In the genomic region with DNA sequence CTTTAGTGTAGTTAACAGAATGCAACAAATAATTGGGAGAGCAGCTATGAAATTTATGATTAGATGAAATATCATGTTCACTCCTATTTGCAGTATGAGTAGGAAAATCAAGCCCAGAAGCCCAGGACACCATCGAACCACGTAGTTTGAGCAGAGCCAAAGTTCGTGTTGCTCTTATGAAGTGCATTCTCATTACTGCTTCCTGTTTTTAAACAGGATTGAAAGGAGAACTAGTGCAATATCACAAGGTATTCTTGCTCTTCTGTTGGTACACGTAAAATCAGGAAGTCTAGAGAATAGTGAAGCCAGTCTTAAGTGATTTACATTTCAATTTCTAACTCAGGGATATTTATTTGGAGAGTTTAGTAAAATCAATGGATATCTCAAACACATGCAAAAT, we compare ENCODE assay signal across 11 cellular contexts. TPM values are rescaled to one million over a fixed set of nuclear protein-coding genes. Genes with fewer than 3 reads are reported as not detected.
DNase-seq lines count a peak whose midpoint lies in the region; ATAC-seq and TF ChIP-seq lines count a peak whose summit lies in the region.
"Had no signal": no experiment of that assay in that cellular context is flagged by ENCODE, and none has a peak within 500 bp of the region (broad histone marks: within the 10 kb centered on the region; RNA-seq: fewer than 3 reads in every experiment).

No MANE protein-coding gene starts in this region.

- intact Hi-C loops in vagina (cut with DNase I): no loop called here
- intact Hi-C loops in ascending aorta (cut with DNase I): no loop called here
- intact Hi-C loops in esophagus squamous epithelium (cut with DNase I): no loop called here

- TF ChIP-seq CTCF in vagina (IDR thresholded peaks at IDR 0.05): no peak
- no peak for TF ChIP-seq CTCF in ascending aorta (IDR thresholded peaks at IDR 0.05)
- TF ChIP-seq CTCF in esophagus squamous epithelium (IDR thresholded peaks at IDR 0.05): no peak

- peaks cover 36 to 97% (median 78%) of the 10 kb centered on the region in 10 experiments for H3K4me1 ChIP-seq in BLaER1 treated with 17β-estradiol and CSF1 and Interleukin-3, amounts not matched to agents 10 nM and 100 nM
- no peaks in the 10 kb centered on the region for H3K4me1 ChIP-seq in vagina
- H3K4me1 ChIP-seq in ascending aorta: no peaks in the 10 kb centered on the region
- H3K4me1 ChIP-seq in esophagus squamous epithelium: no peaks in the 10 kb centered on the region

- WGBS in esophagus squamous epithelium, 2 donors: 54 to 59% methylated on average over 4 of the region's 4 CpGs

- peaks cover 0 to 8% (median 0%) of the 10 kb centered on the region in 11 experiments; a peak in 1 of 22 replicates for H3K9me3 ChIP-seq in BLaER1 treated with 17β-estradiol and CSF1 and Interleukin-3, amounts not matched to agents 10 nM and 100 nM (replicated peaks in 1 of 11)
- H3K9me3 ChIP-seq in vagina (no peaks in the 10 kb centered on the region), ascending aorta (no peaks in the 10 kb centered on the region), esophagus squamous epithelium (no peaks in the 10 kb centered on the region)

- DNase-seq in UCSD-AML1 (lab: John Stamatoyannopoulos, UW; ENCODE audit: unreplicated experiment): peak; percentile 10
- no peak for DNase-seq in NCI-H2196 (lab: John Stamatoyannopoulos, UW; ENCODE audit: unreplicated experiment)
- DNase-seq in vagina (ENCODE audit: extremely low spot score in 2 of 2): no peak
- DNase-seq in ascending aorta (ENCODE audit: low spot score in 2 of 2): no peak
- DNase-seq in esophagus squamous epithelium (lab: John Stamatoyannopoulos, UW): no peak
- DNase-seq: effector CD4-positive, alpha-beta T cell; T-helper 9 cell had no signal

- no peaks in the 10 kb centered on the region for H3K27me3 ChIP-seq in BLaER1 treated with 17β-estradiol and CSF1 and Interleukin-3, amounts not matched to agents 10 nM and 100 nM
- H3K27me3 ChIP-seq in vagina (no peaks in the 10 kb centered on the region), ascending aorta (no peaks in the 10 kb centered on the region), esophagus squamous epithelium (no peaks in the 10 kb centered on the region)

- peak overlapping the region in 7 of 11 experiments; percentile 25 to 71 (median 58); a peak in 13 of 22 replicates for H3K27ac ChIP-seq in BLaER1 treated with 17β-estradiol and CSF1 and Interleukin-3, amounts not matched to agents 10 nM and 100 nM
- no peak overlapping the region for H3K27ac ChIP-seq in vagina
- H3K27ac ChIP-seq in ascending aorta: no peak overlapping the region
- H3K27ac ChIP-seq in esophagus squamous epithelium: no peak overlapping the region
- H3K27ac ChIP-seq: KMS-11 had no signal

- H4K20me1 ChIP-seq in BLaER1 treated with 17β-estradiol and CSF1 and Interleukin-3, amounts not matched to agents 10 nM and 100 nM: peaks cover 0 to 23% (median 1%) of the 10 kb centered on the region in 11 experiments; a peak in 8 of 22 replicates

- ATAC-seq in GM19043 (IDR thresholded peaks at IDR 0.05; ENCODE audit: low read depth, unreplicated experiment) (peak; percentile 59), HG03095 (IDR thresholded peaks at IDR 0.05; ENCODE audit: unreplicated experiment) (peak; percentile 65)

- TF ChIP-seq POLR2A in vagina (IDR thresholded peaks at IDR 0.05) (no peak), esophagus squamous epithelium (IDR thresholded peaks at IDR 0.05) (peak in 1 of 4 donors; percentile 20)

- H3K4me2 ChIP-seq in BLaER1 treated with 17β-estradiol and CSF1 and Interleukin-3, amounts not matched to agents 10 nM and 100 nM: peak overlapping the region in 7 of 11 experiments; percentile 33 to 84 (median 70); a peak in 14 of 22 replicates
- H3K4me2 ChIP-seq: KMS-11 had no signal

- no peak overlapping the region; a peak in 1 of 20 replicates for H3K4me3 ChIP-seq in BLaER1 treated with 17β-estradiol and CSF1 and Interleukin-3, amounts not matched to agents 10 nM and 100 nM
- no peak overlapping the region for H3K4me3 ChIP-seq in vagina
- no peak overlapping the region for H3K4me3 ChIP-seq in ascending aorta
- no peak overlapping the region for H3K4me3 ChIP-seq in esophagus squamous epithelium

- H3K36me3 ChIP-seq in BLaER1 treated with 17β-estradiol and CSF1 and Interleukin-3, amounts not matched to agents 10 nM and 100 nM: peaks cover 0 to 16% (median 4%) of the 10 kb centered on the region in 11 experiments; a peak in 11 of 22 replicates
- H3K36me3 ChIP-seq in vagina (no peaks in the 10 kb centered on the region), ascending aorta (no peaks in the 10 kb centered on the region), esophagus squamous epithelium (no peaks in the 10 kb centered on the region)

- peak overlapping the region in 1 of 11 experiments; percentile 33; a peak in 3 of 22 replicates for H3K9ac ChIP-seq in BLaER1 treated with 17β-estradiol and CSF1 and Interleukin-3, amounts not matched to agents 10 nM and 100 nM
- H3K9ac ChIP-seq: KMS-11 had no signal

RNA-seq across cellular contexts. Expression of a gene that starts 21.1 kb away (rescaled TPM):
- total RNA-seq in vagina (9.1 TPM), ascending aorta (1.4 TPM), esophagus squamous epithelium (10 to 100 TPM in 1 of 4 donors, 1 to 10 TPM in 3; 1.7 to 16.8 (median 3.7) TPM)

Comparison
In these comparisons a context has a peak if more than half of its experiments do, and no peak if none do; other contexts are left out.
1. H3K27ac ChIP-seq: peak in BLaER1 treated with 17β-estradiol and CSF1 and Interleukin-3, amounts not matched to agents 10 nM and 100 nM (7 of 11); none in vagina (single experiment), ascending aorta (0 of 2) and esophagus squamous epithelium (0 of 4).